In genomic region chr12:69415471-69416275, GRCh38 we compare ENCODE assay signal across 8 cellular contexts. TPM values are rescaled to one million over a fixed set of nuclear protein-coding genes. Genes with fewer than 3 reads are reported as not detected.
DNase-seq lines count a peak whose midpoint lies in the region; ATAC-seq and TF ChIP-seq lines count a peak whose summit lies in the region.

No MANE protein-coding gene starts in this region.

- peak overlapping the region; percentile 52 for H4K8ac ChIP-seq in trophoblast cell (ENCODE audit: low read depth, low read length)

- no peak for ATAC-seq in stimulated activated memory B cell treated with anti-CD40 and anti-IgM and Interleukin-4, amounts not matched to agents 10 μg/mL and 1 μg/mL and 100 μg/mL, for 72 hours
- no peak for ATAC-seq in HG02623 (IDR thresholded peaks at IDR 0.05; ENCODE audit: unreplicated experiment)

- H3K79me2 ChIP-seq in KMS-11 (ENCODE audit: insufficient read depth, low read depth): no peaks in the 10 kb centered on the region
- H3K79me2 ChIP-seq in trophoblast cell (ENCODE audit: control insufficient read depth, insufficient read depth, low read length, poor library complexity): no peaks in the 10 kb centered on the region

- H3K14ac ChIP-seq in trophoblast cell (ENCODE audit: low read length): peak overlapping the region; percentile 71

- H2BK120ac ChIP-seq in trophoblast cell (ENCODE audit: insufficient read depth, low read length, poor library complexity): peak overlapping the region; percentile 94

- H3K23ac ChIP-seq in trophoblast cell (ENCODE audit: low read length): no peak overlapping the region

- H4K20me1 ChIP-seq in KMS-11 (ENCODE audit: insufficient read depth): no peaks in the 10 kb centered on the region

- H3K4me1 ChIP-seq in KMS-11 (ENCODE audit: low read depth, poor library complexity, severe bottlenecking) (no peaks in the 10 kb centered on the region), trophoblast cell (ENCODE audit: control insufficient read depth in 1 of 2, insufficient read depth in 2 of 2, low read length in 2 of 2) (peaks cover 16 to 20% of the 10 kb centered on the region in 2 experiments)

- no peaks in the 10 kb centered on the region for H3K27me3 Mint-ChIP-seq in activated CD4-positive, alpha-beta memory T cell treated with anti-CD3 and anti-CD28 coated beads, Interleukin-2, amount 10 ng/mL, durations not matched to agents 7 days and 5 days
- no peaks in the 10 kb centered on the region for H3K27me3 Mint-ChIP-seq in stimulated activated memory B cell treated with anti-CD40 and anti-IgM and Interleukin-4, amounts not matched to agents 10 μg/mL and 1 μg/mL and 100 μg/mL, for 72 hours

- peak; percentile 69 for TF ChIP-seq CTCF in KMS-11 (conservative IDR thresholded peaks at IDR 0.05; ENCODE audit: low read depth, low read length)

- POLR2A ChIA-PET in activated CD4-positive, alpha-beta memory T cell treated with anti-CD3 and anti-CD28 coated beads, Interleukin-2, amount 10 ng/mL, durations not matched to agents 7 days and 5 days (lab: Charles Lee): no interaction called here

- no peaks in the 10 kb centered on the region for H3K36me3 Mint-ChIP-seq in activated CD4-positive, alpha-beta memory T cell treated with anti-CD3 and anti-CD28 coated beads, Interleukin-2, amount 10 ng/mL, durations not matched to agents 7 days and 5 days (ENCODE audit: low read depth)
- H3K36me3 Mint-ChIP-seq in stimulated activated memory B cell treated with anti-CD40 and anti-IgM and Interleukin-4, amounts not matched to agents 10 μg/mL and 1 μg/mL and 100 μg/mL, for 72 hours: peaks cover 6% of the 10 kb centered on the region

- no peak overlapping the region for H3K4me2 ChIP-seq in KMS-11
- H3K4me2 ChIP-seq in trophoblast cell (ENCODE audit: low read length): peak overlapping the region; percentile 41

- H3K4me1 Mint-ChIP-seq in activated CD4-positive, alpha-beta memory T cell treated with anti-CD3 and anti-CD28 coated beads, Interleukin-2, amount 10 ng/mL, durations not matched to agents 7 days and 5 days: no peaks in the 10 kb centered on the region
- H3K4me1 Mint-ChIP-seq in stimulated activated memory B cell treated with anti-CD40 and anti-IgM and Interleukin-4, amounts not matched to agents 10 μg/mL and 1 μg/mL and 100 μg/mL, for 72 hours: no peaks in the 10 kb centered on the region

- H3K27ac Mint-ChIP-seq in activated CD4-positive, alpha-beta memory T cell treated with anti-CD3 and anti-CD28 coated beads, Interleukin-2, amount 10 ng/mL, durations not matched to agents 7 days and 5 days: no peak overlapping the region
- no peak overlapping the region for H3K27ac Mint-ChIP-seq in stimulated activated memory B cell treated with anti-CD40 and anti-IgM and Interleukin-4, amounts not matched to agents 10 μg/mL and 1 μg/mL and 100 μg/mL, for 72 hours

- peak overlapping the region; percentile 65 for H2AK5ac ChIP-seq in trophoblast cell (ENCODE audit: low read length)

- peak overlapping the region; percentile 91 for H2BK12ac ChIP-seq in trophoblast cell (ENCODE audit: low read length)

- H2AFZ ChIP-seq in KMS-11 (ENCODE audit: low read depth) (no peak overlapping the region), trophoblast cell (ENCODE audit: insufficient read depth, low read length, poor library complexity) (no peak overlapping the region)

- H3K36me3 ChIP-seq in KMS-11 (ENCODE audit: insufficient read depth) (no peaks in the 10 kb centered on the region), trophoblast cell (ENCODE audit: control insufficient read depth in 1 of 2, insufficient read depth in 2 of 2, low read length in 2 of 2) (no peaks in the 10 kb centered on the region)

- H3K9me3 Mint-ChIP-seq in activated CD4-positive, alpha-beta memory T cell treated with anti-CD3 and anti-CD28 coated beads, Interleukin-2, amount 10 ng/mL, durations not matched to agents 7 days and 5 days: no peaks in the 10 kb centered on the region
- H3K9me3 Mint-ChIP-seq in stimulated activated memory B cell treated with anti-CD40 and anti-IgM and Interleukin-4, amounts not matched to agents 10 μg/mL and 1 μg/mL and 100 μg/mL, for 72 hours: no peaks in the 10 kb centered on the region

- H3K9ac ChIP-seq in KMS-11 (no peak overlapping the region), trophoblast cell (ENCODE audit: low read length) (no peak overlapping the region)

- peak overlapping the region; percentile 93 for H2BK5ac ChIP-seq in trophoblast cell (ENCODE audit: low read depth, low read length, poor library complexity)

- CTCF ChIA-PET in activated CD4-positive, alpha-beta memory T cell treated with anti-CD3 and anti-CD28 coated beads, Interleukin-2, amount 10 ng/mL, durations not matched to agents 7 days and 5 days (lab: Charles Lee): no interaction called here

- H3K79me1 ChIP-seq in trophoblast cell (ENCODE audit: low read length): peaks cover 22% of the 10 kb centered on the region

- H4K12ac ChIP-seq in trophoblast cell (ENCODE audit: low read depth, low read length): peak overlapping the region; percentile 28

- H3K4ac ChIP-seq in trophoblast cell (ENCODE audit: low read depth, low read length): peak overlapping the region; percentile 30

- DNase-seq in NOMO-1 treated with dmso at 0.1 percent for 144 hours (lab: John Stamatoyannopoulos, UW; ENCODE audit: unreplicated experiment) (peak; percentile 17), NOMO-1 treated with DMSO at 0.1 percent for 48 hours (lab: John Stamatoyannopoulos, UW; ENCODE audit: unreplicated experiment) (no peak), head of caudate nucleus (peak in 40 of 42 donors; percentile 10 to 83 (median 64)), trophoblast cell (peak; percentile 80 to 95)
- peak; percentile 19 for DNase-seq in activated CD4-positive, alpha-beta memory T cell treated with anti-CD3 and anti-CD28 coated beads, Interleukin-2, amount 10 ng/mL, durations not matched to agents 7 days and 5 days

- H3K27me3 ChIP-seq in KMS-11 (ENCODE audit: insufficient read depth, low read depth) (no peaks in the 10 kb centered on the region), trophoblast cell (ENCODE audit: insufficient read depth, low read length) (no peaks in the 10 kb centered on the region)

- no peak overlapping the region for H3K4me3 Mint-ChIP-seq in activated CD4-positive, alpha-beta memory T cell treated with anti-CD3 and anti-CD28 coated beads, Interleukin-2, amount 10 ng/mL, durations not matched to agents 7 days and 5 days
- no peak overlapping the region for H3K4me3 Mint-ChIP-seq in stimulated activated memory B cell treated with anti-CD40 and anti-IgM and Interleukin-4, amounts not matched to agents 10 μg/mL and 1 μg/mL and 100 μg/mL, for 72 hours

- H3K9me3 ChIP-seq in trophoblast cell (ENCODE audit: insufficient read depth, low read depth, low read length): no peaks in the 10 kb centered on the region

- intact Hi-C loops in head of caudate nucleus (cut with DNase I): no loop called here

- H3K18ac ChIP-seq in trophoblast cell (ENCODE audit: low read length): peak overlapping the region; percentile 58

- H3K27ac ChIP-seq in KMS-11 (no peak overlapping the region), trophoblast cell (ENCODE audit: low read depth, low read length) (peak overlapping the region; percentile 95)

- H3K4me3 ChIP-seq in KMS-11 (IDR thresholded peaks at IDR 0.05; ENCODE audit: insufficient read depth, low read depth, low read length): no peak overlapping the region
- no peak overlapping the region for H3K4me3 ChIP-seq in trophoblast cell (ENCODE audit: low read depth, low read length)

- no CpG with 5 or more reads among the region's 8 CpGs for WGBS in trophoblast cell (ENCODE audit: extremely low coverage, insufficient coverage, insufficient read length)

- H4K91ac ChIP-seq in trophoblast cell (ENCODE audit: low read depth, low read length): peak overlapping the region; percentile 93

RNA-seq across cellular contexts. Expression of gene FRS2, which starts 54.5 kb away (rescaled TPM):
- 10 to 100 TPM; 12.8 to 15.1 TPM for total RNA-seq in activated CD4-positive, alpha-beta memory T cell treated with anti-CD3 and anti-CD28 coated beads, Interleukin-2, amount 10 ng/mL, durations not matched to agents 7 days and 5 days
- 19.9 and 20.5 TPM in 2 replicates for polyA plus RNA-seq in trophoblast cell (2013)

RNA-seq across cellular contexts. Expression of gene YEATS4, which starts 56.1 kb away (rescaled TPM):
- 10 to 100 TPM; 43.0 to 45.0 TPM for total RNA-seq in activated CD4-positive, alpha-beta memory T cell treated with anti-CD3 and anti-CD28 coated beads, Interleukin-2, amount 10 ng/mL, durations not matched to agents 7 days and 5 days
- 13.2 and 13.5 TPM in 2 replicates for polyA plus RNA-seq in trophoblast cell (2013)
